In genomic region chr5:68214472-68215207, GRCh38 we compare ENCODE assay signal across 8 cellular contexts. TPM values are rescaled to one million over a fixed set of nuclear protein-coding genes. Genes with fewer than 3 reads are reported as not detected.
DNase-seq lines count a peak whose midpoint lies in the region; ATAC-seq, FAIRE-seq and TF ChIP-seq lines count a peak whose summit lies in the region.

No MANE protein-coding gene starts in this region.

- TF ChIP-seq EP300 in K562 (IDR thresholded peaks at IDR 0.05; ENCODE audit: low read length) = no peak
- TF ChIP-seq EP300 in tibial nerve (IDR thresholded peaks at IDR 0.05) = no peak

- H3K4me3 ChIP-seq in BJ (ENCODE audit: low read depth, low read length) (peak overlapping the region; percentile 63), K562 (peak overlapping the region; percentile 83), right lobe of liver (peak overlapping the region; percentile 74 to 90 (median 86)), tibial nerve (peak overlapping the region; percentile 76 to 97 (median 84))

- intact Hi-C loops in K562 (cut with micrococcal nuclease) = no loop called here
- intact Hi-C loops in right lobe of liver (cut with DNase I) = no loop called here

- FAIRE-seq in K562 (lab: Jason Lieb, UNC) = no peak

- no peaks in the 10 kb centered on the region for H3K9me1 ChIP-seq in K562 (ENCODE audit: control insufficient read depth, insufficient read depth, low read length)

- POLR2A ChIA-PET in BJ (lab: Charles Lee) = interaction anchor here (0.5 to 0.7 kb wide), 3 partner anchors 187 to 406 kb away, joined by 3 to 10 read pairs (median 3); no protein-coding TSS in a partner anchor
- POLR2A ChIA-PET in K562 (lab: Yijun Ruan, JAX) = interaction anchor here (0.6 to 2.3 kb wide), 5 partner anchors 10 to 375 kb away, joined by 3 to 9 read pairs (median 4); no protein-coding TSS in a partner anchor

- H3K36me3 ChIP-seq in BJ (ENCODE audit: control insufficient read depth, insufficient read depth, low read length) (no peaks in the 10 kb centered on the region), K562 (ENCODE audit: control insufficient read depth, insufficient read depth, low read length) (no peaks in the 10 kb centered on the region), right lobe of liver (no peaks in the 10 kb centered on the region), tibial nerve (no peaks in the 10 kb centered on the region)

- H3K27me3 ChIP-seq in BJ (ENCODE audit: control insufficient read depth, insufficient read depth, low read length) (no peaks in the 10 kb centered on the region), K562 (ENCODE audit: control insufficient read depth in 2 of 2, insufficient read depth in 2 of 2, low read length in 2 of 2) (no peaks in the 10 kb centered on the region; a peak in 1 of 5 replicates), right lobe of liver (no peaks in the 10 kb centered on the region), tibial nerve (no peaks in the 10 kb centered on the region)

- 3% methylated on average over 28 of the region's 37 CpGs for WGBS in K562 (ENCODE audit: insufficient coverage, low coverage, missing lambda C conversion rate)
- 6% methylated on average over 23 of the region's 37 CpGs for WGBS in right lobe of liver (ENCODE audit: insufficient coverage, low coverage, low lambda C conversion rate, missing lambda C conversion rate)
- 3 to 5% methylated on average over 29 to 31 of the region's 37 CpGs for WGBS in tibial nerve, 2 donors

- no peak for DNase-seq in BJ (ENCODE audit: low read depth)
- DNase-seq in Kasumi-1 (lab: John Stamatoyannopoulos, UW) = peak; percentile 47 to 52
- DNase-seq in K562 (ENCODE audit: extremely low read depth in 1 of 4, low spot score in 3 of 4) = peak in 2 of 4 experiments; percentile 50
- DNase-seq in right lobe of liver = peak in 1 of 3 donors; percentile 87
- DNase-seq in tibial nerve (ENCODE audit: low spot score in 2 of 2) = no peak

- peak overlapping the region; percentile 72 for H3K27ac ChIP-seq in K562 (ENCODE audit: extremely low read depth, low read depth, low read length)
- peak overlapping the region; percentile 86 to 95 (median 94) for H3K27ac ChIP-seq in right lobe of liver
- peak overlapping the region; percentile 91 to 98 (median 96) for H3K27ac ChIP-seq in tibial nerve

- no TSS peak for BruUV-seq in K562 (replicated peaks; lab: Mats Ljungman, UMichigan)

- TF ChIP-seq CTCF in BJ (IDR thresholded peaks at IDR 0.05; ENCODE audit: insufficient read depth, low read depth, low read length) = no peak
- TF ChIP-seq CTCF in K562 (IDR thresholded peaks at IDR 0.05 in 2 of 3, conservative IDR thresholded peaks at IDR 0.05 in 1 of 3; ENCODE audit: insufficient read depth in 2 of 3, low read depth in 1 of 3, low read length in 3 of 3) = no peak
- no peak for TF ChIP-seq CTCF in right lobe of liver (IDR thresholded peaks at IDR 0.05)
- TF ChIP-seq CTCF in tibial nerve (IDR thresholded peaks at IDR 0.05) = no peak

- no peak for TF ChIP-seq POLR2A in K562 (conservative IDR thresholded peaks at IDR 0.05)
- no peak for TF ChIP-seq POLR2A in right lobe of liver (IDR thresholded peaks at IDR 0.05)
- TF ChIP-seq POLR2A in tibial nerve (IDR thresholded peaks at IDR 0.05) = no peak

- peaks cover 16% of the 10 kb centered on the region for H3K79me2 ChIP-seq in K562 (ENCODE audit: control insufficient read depth, insufficient read depth, low read length)

- peak overlapping the region; percentile 84 for H3K4me2 ChIP-seq in K562 (ENCODE audit: insufficient read depth, low read length)

- no peaks in the 10 kb centered on the region for H4K20me1 ChIP-seq in K562 (replicated peaks; ENCODE audit: control insufficient read depth, insufficient read depth, low read length)

- H3K9ac ChIP-seq in K562 (ENCODE audit: insufficient read depth in 1 of 2, low read depth in 2 of 2, low read length in 2 of 2) = peak overlapping the region; percentile 74 to 89

- H3K9me3 ChIP-seq in K562 (replicated peaks; ENCODE audit: control insufficient read depth, insufficient read depth, low read depth, low read length) = 0 out of 2 replicates have a peak, but pooled peaks cover 3% of the 10 kb centered on the region
- no peaks in the 10 kb centered on the region for H3K9me3 ChIP-seq in right lobe of liver
- H3K9me3 ChIP-seq in tibial nerve = peaks cover 0 to 7% (median 1%) of the 10 kb centered on the region in 4 donors

- in situ Hi-C loops in K562 (cut with MboI) = no loop called here

- TF ChIP-seq RAD21 in K562 (CRISPR knock-in tag; conservative IDR thresholded peaks at IDR 0.05 in 1 of 2, IDR thresholded peaks at IDR 0.05 in 1 of 2) = no peak

- peak overlapping the region; percentile 95 for H2AFZ ChIP-seq in K562 (ENCODE audit: low read depth, low read length)

- peaks cover 9 to 16% of the 10 kb centered on the region in 2 experiments; a peak in 3 of 5 replicates for H3K4me1 ChIP-seq in K562 (replicated peaks in 1 of 2; ENCODE audit: control insufficient read depth in 2 of 2, insufficient read depth in 2 of 2, low read length in 2 of 2)
- H3K4me1 ChIP-seq in right lobe of liver = peaks cover 0 to 24% (median 4%) of the 10 kb centered on the region in 4 donors
- H3K4me1 ChIP-seq in tibial nerve = peaks cover 0 to 9% (median 3%) of the 10 kb centered on the region in 4 donors

- ATAC-seq in GM18858 (IDR thresholded peaks at IDR 0.05; ENCODE audit: unreplicated experiment) (peak; percentile 12), K562 (peak; percentile 6), right lobe of liver (no peak), HG03097 (IDR thresholded peaks at IDR 0.05; ENCODE audit: low FRiP score, unreplicated experiment) (no peak), GM21619 (IDR thresholded peaks at IDR 0.05; ENCODE audit: unreplicated experiment) (no peak)

- CTCF ChIA-PET in BJ (lab: Yijun Ruan, JAX) = interaction anchor here (0.8 to 3.2 kb wide), 6 partner anchors 10 to 968 kb away, joined by 3 to 13 read pairs (median 4); no protein-coding TSS in a partner anchor
- CTCF ChIA-PET in K562 (lab: Yijun Ruan, JAX; ENCODE audit: low intra/inter-chr PET ratio) = no interaction called here

TF ChIP-seq in K562, 482 proteins besides CTCF, POLR2A, EP300 and RAD21:
- no peak for TF ChIP-seq ZNF408 (CRISPR knock-in tag; IDR thresholded peaks at IDR 0.05; ENCODE audit: low read depth)
- TF ChIP-seq YY1 (IDR thresholded peaks at IDR 0.05; ENCODE audit: borderline replicate concordance in 1 of 3, control insufficient read depth in 1 of 3, extremely low read depth in 1 of 3, insufficient read depth in 3 of 3, insufficient read length in 1 of 3, insufficient replicate concordance in 2 of 3, low read depth in 1 of 3, low read length in 2 of 3) = peak in 1 of 3 experiments; percentile 20
- TF ChIP-seq KDM5B (IDR thresholded peaks at IDR 0.05; ENCODE audit: insufficient replicate concordance, low read depth, low read length) = no peak
- TF ChIP-seq FOXM1 (IDR thresholded peaks at IDR 0.05; ENCODE audit: low read depth) = no peak
- TF ChIP-seq FOXM1 (CRISPR knock-in tag; IDR thresholded peaks at IDR 0.05; ENCODE audit: low read depth) = 0 out of 2 replicates have a peak, but pooled peaks have one; percentile 62
- TF ChIP-seq SMAD4 (CRISPR knock-in tag; conservative IDR thresholded peaks at IDR 0.05) = 0 out of 2 replicates have a peak, but pooled peaks have one; percentile 6
- 0 out of 2 replicates have a peak, but pooled peaks have one; percentile 30 for TF ChIP-seq SAFB (IDR thresholded peaks at IDR 0.05; ENCODE audit: borderline replicate concordance, low read depth, low read length)
- TF ChIP-seq MAZ (CRISPR knock-in tag; conservative IDR thresholded peaks at IDR 0.05 in 1 of 2, IDR thresholded peaks at IDR 0.05 in 1 of 2) = 0 out of 4 replicates have a peak, but pooled peaks of 1 of the 2 experiments have one; percentile 34
- TF ChIP-seq NR2C2 (CRISPR knock-in tag; IDR thresholded peaks at IDR 0.05) = no peak
- TF ChIP-seq NR2C2 (tag; IDR thresholded peaks at IDR 0.05) = 0 out of 2 replicates have a peak, but pooled peaks have one; percentile 82
- TF ChIP-seq HNRNPL (IDR thresholded peaks at IDR 0.05; ENCODE audit: low read depth, low read length) = 0 out of 2 replicates have a peak, but pooled peaks have one; percentile 15
- TF ChIP-seq HLTF (IDR thresholded peaks at IDR 0.05) = no peak
- TF ChIP-seq ZNF274 (IDR thresholded peaks at IDR 0.05; ENCODE audit: borderline replicate concordance, low read depth, low read length) = no peak
TF ChIP-seq in K562: peak in this region for 7.

RNA-seq across cellular contexts. Expression of gene PIK3R1, which starts 0.9 kb away (rescaled TPM):
- 11.8 and 15.1 TPM in 2 replicates for polyA plus RNA-seq in BJ (2011; rRNA removed)
- polyA minus RNA-seq in BJ (2011; rRNA and poly(A)+ RNA removed) = 25.4 and 29.3 TPM in 2 replicates
- 5.6 and 13.8 TPM in 2 replicates for total RNA-seq in K562 (2011; cell fraction: chromatin; rRNA removed; ENCODE audit: low replicate concordance)
- total RNA-seq in K562 (2011; cell fraction: nucleolus; rRNA removed) = 1.5 and 2.1 TPM in 2 replicates
- 3.5 and 5.3 TPM in 2 replicates for total RNA-seq in K562 (2011; cell fraction: nucleoplasm; rRNA removed)
- 4.8 and 5.2 TPM in 2 replicates for total RNA-seq in K562 (2014; rRNA removed)
- 5.4 and 7.1 TPM in 2 replicates for total RNA-seq in K562 (2014; rRNA removed; fragmentation: Illumina TruSeq; extraction: Trizol)
- total RNA-seq in K562 (2015; rRNA removed; fragmentation: Illumina TruSeq; extraction: Trizol) = 7.2 and 9.7 TPM in 2 replicates
- 7.2 and 9.2 TPM in 2 replicates for total RNA-seq in K562 (2021)
- polyA plus RNA-seq in K562 (2011; rRNA removed) = 1.9 and 2.5 TPM in 2 replicates
- polyA plus RNA-seq in K562 (2011; cell fraction: cytosol; rRNA removed) = 0.55 and 1.0 TPM in 2 replicates
- 3.6 and 3.9 TPM in 2 replicates for polyA plus RNA-seq in K562 (2011; cell fraction: nucleus; rRNA removed)
- polyA plus RNA-seq in K562 (2012) = 5.4 and 6.2 TPM in 2 replicates
- polyA plus RNA-seq in K562 (2014; fragmentation: Illumina TruSeq; extraction: Trizol) = 5.1 and 8.0 TPM in 2 replicates
- 1 to 10 TPM; 1.1 to 1.8 TPM for polyA plus RNA-seq in K562 (2014; fragmentation: Nextera tagmentation; extraction: Ambion mirVana)
- 2.4 and 3.9 TPM in 2 replicates for polyA plus RNA-seq in K562 (2014; rRNA removed)
- 7.3 and 8.4 TPM in 2 replicates for polyA minus RNA-seq in K562 (2011; rRNA and poly(A)+ RNA removed)
- polyA minus RNA-seq in K562 (2011; cell fraction: cytosol; rRNA and poly(A)+ RNA removed) = 3.5 and 6.9 TPM in 2 replicates
- polyA minus RNA-seq in K562 (2011; cell fraction: nucleus; rRNA and poly(A)+ RNA removed) = 5.7 and 11.1 TPM in 2 replicates
- 100 to 1,000 TPM in 2 of 6 experiments, 10 to 100 TPM in 4; 36.3 to 173 (median 72.8) TPM for total RNA-seq in right lobe of liver
- total RNA-seq in tibial nerve = 100 to 1,000 TPM; 166 to 621 (median 433) TPM

Comparison
In these comparisons a context has a peak if more than half of its experiments do, and no peak if none do; other contexts are left out.
1. DNase-seq: peak in Kasumi-1 (2 of 2); none in BJ (single experiment) and tibial nerve (0 of 2).
2. ATAC-seq: peak in GM18858 (single experiment) and K562 (single experiment); none in right lobe of liver (0 of 4), HG03097 (single experiment) and GM21619 (single experiment).
3. Peak in every context shown above with its lines, with median percentiles within 50 percentile points of each other: H3K4me3 ChIP-seq and H3K27ac ChIP-seq.